In the genomic region with DNA sequence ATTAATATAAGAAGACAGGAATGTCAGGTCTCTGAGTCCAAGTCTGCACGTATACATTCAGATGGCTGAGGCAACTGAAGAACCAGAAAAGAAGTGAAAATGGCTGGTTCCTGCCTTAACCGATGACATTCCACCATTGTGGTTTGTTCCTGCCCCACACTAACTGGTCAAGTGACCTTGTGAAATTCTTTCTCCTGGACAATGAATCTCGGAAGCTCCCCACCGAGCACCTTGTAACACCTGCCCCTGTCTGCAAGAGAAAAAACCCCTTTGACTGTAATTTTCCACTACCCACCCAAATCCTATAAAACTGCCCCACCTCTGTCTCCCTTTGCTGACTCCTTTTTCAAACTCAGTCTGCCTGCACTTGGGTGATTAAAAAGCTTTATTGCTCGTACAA, we compare ENCODE assay signal across 1 cellular context.
TF ChIP-seq lines count a peak whose summit lies in the region.

No MANE protein-coding gene starts in this region.

TF ChIP-seq in WTC11, 78 proteins besides CTCF, POLR2A, EP300 and RAD21 (continued from another document):
- TF ChIP-seq MXD4 (CRISPR knock-in tag; IDR thresholded peaks at IDR 0.05; ENCODE audit: borderline replicate concordance), result no peak
- TF ChIP-seq, protein P1, sequence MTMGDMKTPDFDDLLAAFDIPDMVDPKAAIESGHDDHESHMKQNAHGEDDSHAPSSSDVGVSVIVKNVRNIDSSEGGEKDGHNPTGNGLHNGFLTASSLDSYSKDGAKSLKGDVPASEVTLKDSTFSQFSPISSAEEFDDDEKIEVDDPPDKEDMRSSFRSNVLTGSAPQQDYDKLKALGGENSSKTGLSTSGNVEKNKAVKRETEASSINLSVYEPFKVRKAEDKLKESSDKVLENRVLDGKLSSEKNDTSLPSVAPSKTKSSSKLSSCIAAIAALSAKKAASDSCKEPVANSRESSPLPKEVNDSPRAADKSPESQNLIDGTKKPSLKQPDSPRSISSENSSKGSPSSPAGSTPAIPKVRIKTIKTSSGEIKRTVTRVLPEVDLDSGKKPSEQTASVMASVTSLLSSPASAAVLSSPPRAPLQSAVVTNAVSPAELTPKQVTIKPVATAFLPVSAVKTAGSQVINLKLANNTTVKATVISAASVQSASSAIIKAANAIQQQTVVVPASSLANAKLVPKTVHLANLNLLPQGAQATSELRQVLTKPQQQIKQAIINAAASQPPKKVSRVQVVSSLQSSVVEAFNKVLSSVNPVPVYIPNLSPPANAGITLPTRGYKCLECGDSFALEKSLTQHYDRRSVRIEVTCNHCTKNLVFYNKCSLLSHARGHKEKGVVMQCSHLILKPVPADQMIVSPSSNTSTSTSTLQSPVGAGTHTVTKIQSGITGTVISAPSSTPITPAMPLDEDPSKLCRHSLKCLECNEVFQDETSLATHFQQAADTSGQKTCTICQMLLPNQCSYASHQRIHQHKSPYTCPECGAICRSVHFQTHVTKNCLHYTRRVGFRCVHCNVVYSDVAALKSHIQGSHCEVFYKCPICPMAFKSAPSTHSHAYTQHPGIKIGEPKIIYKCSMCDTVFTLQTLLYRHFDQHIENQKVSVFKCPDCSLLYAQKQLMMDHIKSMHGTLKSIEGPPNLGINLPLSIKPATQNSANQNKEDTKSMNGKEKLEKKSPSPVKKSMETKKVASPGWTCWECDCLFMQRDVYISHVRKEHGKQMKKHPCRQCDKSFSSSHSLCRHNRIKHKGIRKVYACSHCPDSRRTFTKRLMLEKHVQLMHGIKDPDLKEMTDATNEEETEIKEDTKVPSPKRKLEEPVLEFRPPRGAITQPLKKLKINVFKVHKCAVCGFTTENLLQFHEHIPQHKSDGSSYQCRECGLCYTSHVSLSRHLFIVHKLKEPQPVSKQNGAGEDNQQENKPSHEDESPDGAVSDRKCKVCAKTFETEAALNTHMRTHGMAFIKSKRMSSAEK (CRISPR knock-in tag; IDR thresholded peaks at IDR 0.05; ENCODE audit: borderline replicate concordance), result no peak
- TF ChIP-seq CBFB (CRISPR knock-in tag; IDR thresholded peaks at IDR 0.05; ENCODE audit: low read depth), result no peak
- TF ChIP-seq ZNF416 (CRISPR knock-in tag; IDR thresholded peaks at IDR 0.05), result no peak
- no peak for TF ChIP-seq TP53 (CRISPR knock-in tag; IDR thresholded peaks at IDR 0.05)
- TF ChIP-seq, protein P2, sequence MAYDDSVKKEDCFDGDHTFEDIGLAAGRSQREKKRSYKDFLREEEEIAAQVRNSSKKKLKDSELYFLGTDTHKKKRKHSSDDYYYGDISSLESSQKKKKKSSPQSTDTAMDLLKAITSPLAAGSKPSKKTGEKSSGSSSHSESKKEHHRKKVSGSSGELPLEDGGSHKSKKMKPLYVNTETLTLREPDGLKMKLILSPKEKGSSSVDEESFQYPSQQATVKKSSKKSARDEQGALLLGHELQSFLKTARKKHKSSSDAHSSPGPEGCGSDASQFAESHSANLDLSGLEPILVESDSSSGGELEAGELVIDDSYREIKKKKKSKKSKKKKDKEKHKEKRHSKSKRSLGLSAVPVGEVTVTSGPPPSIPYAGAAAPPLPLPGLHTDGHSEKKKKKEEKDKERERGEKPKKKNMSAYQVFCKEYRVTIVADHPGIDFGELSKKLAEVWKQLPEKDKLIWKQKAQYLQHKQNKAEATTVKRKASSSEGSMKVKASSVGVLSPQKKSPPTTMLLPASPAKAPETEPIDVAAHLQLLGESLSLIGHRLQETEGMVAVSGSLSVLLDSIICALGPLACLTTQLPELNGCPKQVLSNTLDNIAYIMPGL (CRISPR knock-in tag; IDR thresholded peaks at IDR 0.05), result no peak
- no peak for TF ChIP-seq ZNF317 (CRISPR knock-in tag; IDR thresholded peaks at IDR 0.05; ENCODE audit: borderline replicate concordance, low read depth)
- no peak for TF ChIP-seq KAT7 (CRISPR knock-in tag; IDR thresholded peaks at IDR 0.05; ENCODE audit: borderline replicate concordance)
- TF ChIP-seq, protein P3, sequence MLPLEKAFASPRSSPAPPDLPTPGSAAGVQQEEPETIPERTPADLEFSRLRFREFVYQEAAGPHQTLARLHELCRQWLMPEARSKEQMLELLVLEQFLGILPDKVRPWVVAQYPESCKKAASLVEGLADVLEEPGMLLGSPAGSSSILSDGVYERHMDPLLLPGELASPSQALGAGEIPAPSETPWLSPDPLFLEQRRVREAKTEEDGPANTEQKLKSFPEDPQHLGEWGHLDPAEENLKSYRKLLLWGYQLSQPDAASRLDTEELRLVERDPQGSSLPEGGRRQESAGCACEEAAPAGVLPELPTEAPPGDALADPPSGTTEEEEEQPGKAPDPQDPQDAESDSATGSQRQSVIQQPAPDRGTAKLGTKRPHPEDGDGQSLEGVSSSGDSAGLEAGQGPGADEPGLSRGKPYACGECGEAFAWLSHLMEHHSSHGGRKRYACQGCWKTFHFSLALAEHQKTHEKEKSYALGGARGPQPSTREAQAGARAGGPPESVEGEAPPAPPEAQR (CRISPR knock-in tag; IDR thresholded peaks at IDR 0.05), result no peak
- TF ChIP-seq, protein P4, sequence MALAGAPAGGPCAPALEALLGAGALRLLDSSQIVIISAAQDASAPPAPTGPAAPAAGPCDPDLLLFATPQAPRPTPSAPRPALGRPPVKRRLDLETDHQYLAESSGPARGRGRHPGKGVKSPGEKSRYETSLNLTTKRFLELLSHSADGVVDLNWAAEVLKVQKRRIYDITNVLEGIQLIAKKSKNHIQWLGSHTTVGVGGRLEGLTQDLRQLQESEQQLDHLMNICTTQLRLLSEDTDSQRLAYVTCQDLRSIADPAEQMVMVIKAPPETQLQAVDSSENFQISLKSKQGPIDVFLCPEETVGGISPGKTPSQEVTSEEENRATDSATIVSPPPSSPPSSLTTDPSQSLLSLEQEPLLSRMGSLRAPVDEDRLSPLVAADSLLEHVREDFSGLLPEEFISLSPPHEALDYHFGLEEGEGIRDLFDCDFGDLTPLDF (CRISPR knock-in tag; IDR thresholded peaks at IDR 0.05), result no peak
- no peak for TF ChIP-seq SMAD3 (CRISPR knock-in tag; IDR thresholded peaks at IDR 0.05; ENCODE audit: borderline replicate concordance)
- no peak for TF ChIP-seq ZNF138 (CRISPR knock-in tag; conservative IDR thresholded peaks at IDR 0.05)
- no peak for TF ChIP-seq SP1 (CRISPR knock-in tag; conservative IDR thresholded peaks at IDR 0.05)
